ENCODE assay signal across 20 cellular contexts in the genomic region with DNA sequence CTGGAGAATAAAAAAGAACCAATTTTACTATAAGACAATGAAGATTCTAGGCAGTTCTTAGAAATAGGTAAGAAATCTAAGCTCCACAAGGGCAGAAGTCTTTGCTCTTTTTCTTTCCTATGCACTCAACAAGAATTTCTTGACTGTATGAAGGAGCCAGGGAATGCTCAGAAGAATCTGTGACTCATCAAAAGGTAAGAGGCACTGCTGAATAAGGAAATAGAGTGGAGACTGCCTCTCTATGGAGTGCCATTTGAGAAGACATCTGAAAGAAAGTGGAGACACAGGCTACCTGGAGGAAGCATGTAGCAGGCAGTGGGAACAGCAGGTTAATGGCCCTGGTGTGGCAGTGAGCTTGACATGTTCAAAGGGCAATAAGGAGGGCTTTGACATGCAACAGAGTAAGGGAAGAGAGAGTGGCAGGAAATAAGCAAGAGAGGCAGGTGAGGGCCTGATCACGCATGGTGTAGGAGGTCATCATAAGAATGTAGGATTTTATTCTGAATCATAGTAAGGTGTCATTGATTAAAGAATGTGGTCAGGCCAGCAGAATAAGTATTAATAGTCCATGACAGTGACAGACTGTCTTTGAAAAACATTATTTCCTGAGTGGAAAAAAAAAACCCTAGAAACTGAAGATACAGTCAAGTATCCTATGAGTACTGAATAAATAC.
DNase-seq lines count a peak whose midpoint lies in the region; ATAC-seq, FAIRE-seq and TF ChIP-seq lines count a peak whose summit lies in the region.
"Had no signal": no experiment of that assay in that cellular context is flagged by ENCODE, and none has a peak within 500 bp of the region (broad histone marks: within the 10 kb centered on the region; RNA-seq: fewer than 3 reads in every experiment).

No MANE protein-coding gene starts in this region.

- H3K27ac Mint-ChIP-seq in MCF 10A (ENCODE audit: low read depth, unreplicated experiment): no peak overlapping the region
- H3K27ac Mint-ChIP-seq in stimulated activated effector memory CD8-positive, alpha-beta T cell treated with anti-CD3 and anti-CD28 coated beads, Interleukin-12 subunit alpha, Interleukin-12 subunit beta, amount 100 ng/mL, for 72 hours: no peak overlapping the region
- no peak overlapping the region for H3K27ac Mint-ChIP-seq in activated naive CD8-positive, alpha-beta T cell treated with anti-CD3 and anti-CD28 coated beads for 36 hours
- H3K27ac Mint-ChIP-seq: CD4-positive, alpha-beta memory T cell had no signal

- peaks cover 0 to 12% of the 10 kb centered on the region in 2 donors for H3K9me3 ChIP-seq in breast epithelium

- no TSS peak for BruUV-seq in MCF 10A (replicated peaks; lab: Mats Ljungman, UMichigan)

- H3K27ac ChIP-seq in breast epithelium: no peak overlapping the region
- H3K27ac ChIP-seq: Peyer's patch had no signal

- H3K4me1 ChIP-seq in breast epithelium: no peaks in the 10 kb centered on the region
- H3K4me1 ChIP-seq: Peyer's patch had no signal

- intact Hi-C loops in MCF 10A (cut with micrococcal nuclease): no loop called here
- intact Hi-C loops in breast epithelium (cut with DNase I; ENCODE audit: low total_unique reads): no loop called here

- H3K4me3 ChIP-seq in breast epithelium: no peak overlapping the region
- H3K4me3 ChIP-seq in epithelial cell of esophagus (ENCODE audit: low read length): no peak overlapping the region
- H3K4me3 ChIP-seq: Peyer's patch had no signal

- CTCF ChIA-PET in MCF 10A (lab: Yijun Ruan, JAX): interaction anchor here (0.6 to 1.3 kb wide), 3 partner anchors 10 to 1205 kb away, joined by 3 to 4 read pairs (median 3); no protein-coding TSS in a partner anchor

- H3K4me1 Mint-ChIP-seq in MCF 10A (ENCODE audit: insufficient read depth, unreplicated experiment): peaks cover 5% of the 10 kb centered on the region
- H3K4me1 Mint-ChIP-seq in stimulated activated effector memory CD8-positive, alpha-beta T cell treated with anti-CD3 and anti-CD28 coated beads, Interleukin-12 subunit alpha, Interleukin-12 subunit beta, amount 100 ng/mL, for 72 hours: no peaks in the 10 kb centered on the region
- no peaks in the 10 kb centered on the region for H3K4me1 Mint-ChIP-seq in activated naive CD8-positive, alpha-beta T cell treated with anti-CD3 and anti-CD28 coated beads for 36 hours
- H3K4me1 Mint-ChIP-seq: CD4-positive, alpha-beta memory T cell had no signal

- FAIRE-seq in frontal cortex (lab: Jason Lieb, UNC): no peak
- FAIRE-seq: G401.6 had no signal

- H3K9me3 Mint-ChIP-seq in MCF 10A (ENCODE audit: unreplicated experiment): no peaks in the 10 kb centered on the region
- H3K9me3 Mint-ChIP-seq in stimulated activated effector memory CD8-positive, alpha-beta T cell treated with anti-CD3 and anti-CD28 coated beads, Interleukin-12 subunit alpha, Interleukin-12 subunit beta, amount 100 ng/mL, for 72 hours: peaks cover 11% of the 10 kb centered on the region
- peaks cover 2% of the 10 kb centered on the region for H3K9me3 Mint-ChIP-seq in activated naive CD8-positive, alpha-beta T cell treated with anti-CD3 and anti-CD28 coated beads for 36 hours

- no peak for TF ChIP-seq CTCF in MCF 10A (IDR thresholded peaks at IDR 0.05; ENCODE audit: unreplicated experiment)
- no peak for TF ChIP-seq CTCF in breast epithelium (IDR thresholded peaks at IDR 0.05)
- no peak for TF ChIP-seq CTCF in epithelial cell of esophagus (IDR thresholded peaks at IDR 0.05; ENCODE audit: insufficient read depth, low read depth, low read length, missing control alignments)

- no peaks in the 10 kb centered on the region for H3K36me3 ChIP-seq in breast epithelium
- H3K36me3 ChIP-seq: Peyer's patch had no signal

- H3K27me3 Mint-ChIP-seq in MCF 10A (ENCODE audit: insufficient read depth, unreplicated experiment): no peaks in the 10 kb centered on the region
- no peaks in the 10 kb centered on the region for H3K27me3 Mint-ChIP-seq in activated naive CD8-positive, alpha-beta T cell treated with anti-CD3 and anti-CD28 coated beads for 36 hours
- H3K27me3 Mint-ChIP-seq: CD4-positive, alpha-beta memory T cell had no signal

- TF ChIP-seq POLR2A in breast epithelium (IDR thresholded peaks at IDR 0.05): no peak

- POLR2A ChIA-PET in MCF 10A (lab: Yijun Ruan, JAX): no interaction called here

- H3K4me3 Mint-ChIP-seq in MCF 10A (ENCODE audit: unreplicated experiment): no peak overlapping the region
- no peak overlapping the region for H3K4me3 Mint-ChIP-seq in stimulated activated effector memory CD8-positive, alpha-beta T cell treated with anti-CD3 and anti-CD28 coated beads, Interleukin-12 subunit alpha, Interleukin-12 subunit beta, amount 100 ng/mL, for 72 hours
- H3K4me3 Mint-ChIP-seq in activated naive CD8-positive, alpha-beta T cell treated with anti-CD3 and anti-CD28 coated beads for 36 hours: no peak overlapping the region
- H3K4me3 Mint-ChIP-seq: CD4-positive, alpha-beta memory T cell had no signal

- no peaks in the 10 kb centered on the region for H3K27me3 ChIP-seq in breast epithelium
- H3K27me3 ChIP-seq: Peyer's patch had no signal

- DNase-seq in MCF 10A (ENCODE audit: unreplicated experiment) (peak; percentile 2), breast epithelium (ENCODE audit: low spot score in 2 of 2) (no peak), epithelial cell of esophagus (ENCODE audit: low read depth) (peak; percentile 54), kidney tubule cell (ENCODE audit: low spot score) (peak; percentile 84), frontal cortex (ENCODE audit: low spot score in 2 of 2) (no peak), NCI-H69 (lab: John Stamatoyannopoulos, UW) (no peak)
- DNase-seq in stimulated activated effector memory CD8-positive, alpha-beta T cell treated with anti-CD3 and anti-CD28 coated beads, Interleukin-12 subunit alpha, Interleukin-12 subunit beta, amount 100 ng/mL, for 72 hours (ENCODE audit: low spot score in 2 of 2): no peak
- no peak for DNase-seq in activated naive CD8-positive, alpha-beta T cell treated with anti-CD3 and anti-CD28 coated beads for 36 hours
- DNase-seq: 8988T; CD4-positive, alpha-beta memory T cell; DMS79 treated with DMSO at 0.1 percent for 48 hours; IMR-90; NCI-H1105 treated with DMSO at 0.1 percent for 48 hours; NCI-H1694 treated with DMSO at 0.1 percent for 48 hours; NCI-H2107; NCI-H2227 treated with DMSO at 0.1 percent for 48 hours; NCI-H524; Peyer's patch; SHP77 had no signal

- no peaks in the 10 kb centered on the region for H3K36me3 Mint-ChIP-seq in MCF 10A (ENCODE audit: insufficient read depth, unreplicated experiment)
- H3K36me3 Mint-ChIP-seq in stimulated activated effector memory CD8-positive, alpha-beta T cell treated with anti-CD3 and anti-CD28 coated beads, Interleukin-12 subunit alpha, Interleukin-12 subunit beta, amount 100 ng/mL, for 72 hours: no peaks in the 10 kb centered on the region
- no peaks in the 10 kb centered on the region for H3K36me3 Mint-ChIP-seq in activated naive CD8-positive, alpha-beta T cell treated with anti-CD3 and anti-CD28 coated beads for 36 hours
- H3K36me3 Mint-ChIP-seq: CD4-positive, alpha-beta memory T cell had no signal

- ATAC-seq in stimulated activated effector memory CD8-positive, alpha-beta T cell treated with anti-CD3 and anti-CD28 coated beads, Interleukin-12 subunit alpha, Interleukin-12 subunit beta, amount 100 ng/mL, for 72 hours: no peak

Comparison
In these comparisons a context has a peak if more than half of its experiments do, and no peak if none do; other contexts are left out.
1. DNase-seq: peak in MCF 10A (single experiment), epithelial cell of esophagus (single experiment) and kidney tubule cell (single experiment); none in breast epithelium (0 of 2), stimulated activated effector memory CD8-positive, alpha-beta T cell treated with anti-CD3 and anti-CD28 coated beads, Interleukin-12 subunit alpha, Interleukin-12 subunit beta, amount 100 ng/mL, for 72 hours (0 of 2), frontal cortex (0 of 2), NCI-H69 (single experiment) and activated naive CD8-positive, alpha-beta T cell treated with anti-CD3 and anti-CD28 coated beads for 36 hours (single experiment).